ENCODE assay signal across 10 cellular contexts in the genomic region with DNA sequence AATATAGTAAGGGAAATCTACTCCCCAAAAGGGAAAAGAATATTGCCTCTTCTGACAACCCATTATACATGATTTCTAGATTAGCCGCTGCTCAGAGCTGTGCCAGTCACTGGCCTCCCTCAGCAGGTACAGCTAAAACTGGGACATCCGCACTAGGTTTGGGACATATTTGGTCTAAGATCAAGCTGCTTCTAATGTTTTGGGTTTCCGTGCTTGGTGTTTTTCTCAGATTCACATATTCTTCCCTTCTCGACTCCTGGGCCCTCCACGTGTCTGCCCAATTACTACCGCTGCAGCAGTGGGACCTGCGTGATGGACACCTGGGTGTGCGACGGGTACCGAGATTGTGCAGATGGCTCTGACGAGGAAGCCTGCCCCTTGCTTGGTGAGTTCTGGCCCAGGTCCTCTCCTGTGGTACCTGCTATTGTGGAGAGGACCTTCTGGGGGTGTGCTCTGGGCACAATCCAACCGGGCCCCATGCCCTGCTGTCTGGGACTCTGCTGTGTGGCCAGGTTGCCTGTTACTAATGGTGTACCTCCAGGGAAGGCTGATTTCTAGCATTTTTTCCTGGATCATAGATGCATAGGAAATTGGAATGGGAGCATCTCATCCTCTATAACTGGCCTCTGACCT.
DNase-seq lines count a peak whose midpoint lies in the region; ATAC-seq and TF ChIP-seq lines count a peak whose summit lies in the region.
"Had no signal": no experiment of that assay in that cellular context is flagged by ENCODE, and none has a peak within 500 bp of the region (broad histone marks: within the 10 kb centered on the region; RNA-seq: fewer than 3 reads in every experiment).

No MANE protein-coding gene starts in this region.

- ATAC-seq in HG03280 (IDR thresholded peaks at IDR 0.05; ENCODE audit: unreplicated experiment) (peak; percentile 15), aorta (ENCODE audit: low FRiP score) (no peak)
- no peak for ATAC-seq in activated naive CD8-positive, alpha-beta T cell treated with anti-CD3 and anti-CD28 coated beads, Interleukin-2, amount 10 ng/mL, durations not matched to agents 7 days and 5 days (ENCODE audit: low read depth)
- no peak for ATAC-seq in stimulated activated memory B cell treated with anti-CD40 and anti-IgM and Interleukin-4, amounts not matched to agents 10 μg/mL and 1 μg/mL and 100 μg/mL, for 72 hours

- no peak for TF ChIP-seq CTCF in endothelial cell (IDR thresholded peaks at IDR 0.05; ENCODE audit: unreplicated experiment)

- H3K36me3 ChIP-seq in aorta (ENCODE audit: control insufficient read depth in 1 of 2, insufficient read depth in 2 of 2, low read length in 1 of 2), result no peaks in the 10 kb centered on the region

- peaks cover 94% of the 10 kb centered on the region for H3K36me3 Mint-ChIP-seq in activated T-cell treated with anti-CD3 and anti-CD28 coated beads, Interleukin-2, amount 50 U/mL, for 24 hours (ENCODE audit: low read depth)
- H3K36me3 Mint-ChIP-seq in activated naive CD8-positive, alpha-beta T cell treated with anti-CD3 and anti-CD28 coated beads, Interleukin-2, amount 10 ng/mL, durations not matched to agents 7 days and 5 days, result peaks cover 25% of the 10 kb centered on the region
- H3K36me3 Mint-ChIP-seq in stimulated activated memory B cell treated with anti-CD40 and anti-IgM and Interleukin-4, amounts not matched to agents 10 μg/mL and 1 μg/mL and 100 μg/mL, for 72 hours, result peaks cover 13% of the 10 kb centered on the region
- H3K36me3 Mint-ChIP-seq in endothelial cell (ENCODE audit: low read depth, unreplicated experiment), result peaks cover 5% of the 10 kb centered on the region

- no peaks in the 10 kb centered on the region for H3K9me3 Mint-ChIP-seq in activated T-cell treated with anti-CD3 and anti-CD28 coated beads, Interleukin-2, amount 50 U/mL, for 24 hours
- H3K9me3 Mint-ChIP-seq in activated naive CD8-positive, alpha-beta T cell treated with anti-CD3 and anti-CD28 coated beads, Interleukin-2, amount 10 ng/mL, durations not matched to agents 7 days and 5 days, result no peaks in the 10 kb centered on the region
- H3K9me3 Mint-ChIP-seq in stimulated activated memory B cell treated with anti-CD40 and anti-IgM and Interleukin-4, amounts not matched to agents 10 μg/mL and 1 μg/mL and 100 μg/mL, for 72 hours, result peaks cover 3% of the 10 kb centered on the region
- H3K9me3 Mint-ChIP-seq in endothelial cell (ENCODE audit: unreplicated experiment), result no peaks in the 10 kb centered on the region

- H3K27me3 Mint-ChIP-seq in activated T-cell treated with anti-CD3 and anti-CD28 coated beads, Interleukin-2, amount 50 U/mL, for 24 hours, result no peaks in the 10 kb centered on the region
- no peaks in the 10 kb centered on the region for H3K27me3 Mint-ChIP-seq in activated naive CD8-positive, alpha-beta T cell treated with anti-CD3 and anti-CD28 coated beads, Interleukin-2, amount 10 ng/mL, durations not matched to agents 7 days and 5 days
- no peaks in the 10 kb centered on the region for H3K27me3 Mint-ChIP-seq in stimulated activated memory B cell treated with anti-CD40 and anti-IgM and Interleukin-4, amounts not matched to agents 10 μg/mL and 1 μg/mL and 100 μg/mL, for 72 hours
- peaks cover 2% of the 10 kb centered on the region for H3K27me3 Mint-ChIP-seq in endothelial cell (ENCODE audit: unreplicated experiment)

- no peak overlapping the region for H3K4me3 ChIP-seq in aorta (ENCODE audit: low read length in 2 of 2)
- H3K4me3 ChIP-seq: sigmoid colon had no signal

- no peaks in the 10 kb centered on the region for H3K4me1 ChIP-seq in aorta (ENCODE audit: control insufficient read depth in 1 of 2, insufficient read depth in 2 of 2, low read length in 2 of 2)

- H3K4me3 Mint-ChIP-seq in activated T-cell treated with anti-CD3 and anti-CD28 coated beads, Interleukin-2, amount 50 U/mL, for 24 hours, result no peak overlapping the region
- H3K4me3 Mint-ChIP-seq in activated naive CD8-positive, alpha-beta T cell treated with anti-CD3 and anti-CD28 coated beads, Interleukin-2, amount 10 ng/mL, durations not matched to agents 7 days and 5 days, result no peak overlapping the region
- H3K4me3 Mint-ChIP-seq in stimulated activated memory B cell treated with anti-CD40 and anti-IgM and Interleukin-4, amounts not matched to agents 10 μg/mL and 1 μg/mL and 100 μg/mL, for 72 hours, result no peak overlapping the region
- no peak overlapping the region for H3K4me3 Mint-ChIP-seq in endothelial cell (ENCODE audit: unreplicated experiment)

- no peaks in the 10 kb centered on the region for H3K27me3 ChIP-seq in aorta (ENCODE audit: control insufficient read depth in 1 of 2, insufficient read depth in 2 of 2, low read length in 1 of 2)
- H3K27me3 ChIP-seq: sigmoid colon had no signal

- H3K9me3 ChIP-seq in aorta (ENCODE audit: control insufficient read depth, low read length), result no peaks in the 10 kb centered on the region
- H3K9me3 ChIP-seq: sigmoid colon had no signal

- H3K4me1 Mint-ChIP-seq in activated T-cell treated with anti-CD3 and anti-CD28 coated beads, Interleukin-2, amount 50 U/mL, for 24 hours (ENCODE audit: low read depth), result peaks cover 27% of the 10 kb centered on the region
- H3K4me1 Mint-ChIP-seq in activated naive CD8-positive, alpha-beta T cell treated with anti-CD3 and anti-CD28 coated beads, Interleukin-2, amount 10 ng/mL, durations not matched to agents 7 days and 5 days, result peaks cover 18% of the 10 kb centered on the region
- H3K4me1 Mint-ChIP-seq in stimulated activated memory B cell treated with anti-CD40 and anti-IgM and Interleukin-4, amounts not matched to agents 10 μg/mL and 1 μg/mL and 100 μg/mL, for 72 hours, result peaks cover 29% of the 10 kb centered on the region
- H3K4me1 Mint-ChIP-seq in endothelial cell (ENCODE audit: unreplicated experiment), result peaks cover 11% of the 10 kb centered on the region

- no peak overlapping the region for H3K27ac ChIP-seq in aorta (ENCODE audit: low read depth in 1 of 2, low read length in 2 of 2)
- H3K27ac ChIP-seq: epithelial cell of prostate had no signal

- intact Hi-C loops in aorta (cut with DNase I), result loop anchor here (2.0 to 5.0 kb wide), 5 partner anchors 139 to 916 kb away; a partner anchor contains a TSS

- H3K27ac Mint-ChIP-seq in activated T-cell treated with anti-CD3 and anti-CD28 coated beads, Interleukin-2, amount 50 U/mL, for 24 hours, result peak overlapping the region; percentile 90
- H3K27ac Mint-ChIP-seq in activated naive CD8-positive, alpha-beta T cell treated with anti-CD3 and anti-CD28 coated beads, Interleukin-2, amount 10 ng/mL, durations not matched to agents 7 days and 5 days, result peak overlapping the region; percentile 16
- H3K27ac Mint-ChIP-seq in stimulated activated memory B cell treated with anti-CD40 and anti-IgM and Interleukin-4, amounts not matched to agents 10 μg/mL and 1 μg/mL and 100 μg/mL, for 72 hours, result peak overlapping the region; percentile 4
- H3K27ac Mint-ChIP-seq in endothelial cell (ENCODE audit: unreplicated experiment), result no peak overlapping the region

- WGBS in aorta, 2 donors, result 90 to 92% methylated on average over 12 of the region's 12 CpGs

- POLR2A ChIA-PET in activated naive CD8-positive, alpha-beta T cell treated with anti-CD3 and anti-CD28 coated beads, Interleukin-2, amount 10 ng/mL, durations not matched to agents 7 days and 5 days (lab: Charles Lee), result no interaction called here

- DNase-seq in activated T-cell treated with anti-CD3 and anti-CD28 coated beads, Interleukin-2, amount 50 U/mL, for 24 hours, result no peak
- DNase-seq in activated T-cell treated with anti-CD3 and anti-CD28 coated beads for 4 hours, result no peak
- no peak for DNase-seq in activated naive CD8-positive, alpha-beta T cell treated with anti-CD3 and anti-CD28 coated beads, Interleukin-2, amount 10 ng/mL, durations not matched to agents 7 days and 5 days
- no peak for DNase-seq in endothelial cell (ENCODE audit: low spot score)
- no peak for DNase-seq in NCI-H1436 (lab: John Stamatoyannopoulos, UW)
- DNase-seq in aorta, result no peak
